ENCODE assay signal across 9 cellular contexts in the genomic region with DNA sequence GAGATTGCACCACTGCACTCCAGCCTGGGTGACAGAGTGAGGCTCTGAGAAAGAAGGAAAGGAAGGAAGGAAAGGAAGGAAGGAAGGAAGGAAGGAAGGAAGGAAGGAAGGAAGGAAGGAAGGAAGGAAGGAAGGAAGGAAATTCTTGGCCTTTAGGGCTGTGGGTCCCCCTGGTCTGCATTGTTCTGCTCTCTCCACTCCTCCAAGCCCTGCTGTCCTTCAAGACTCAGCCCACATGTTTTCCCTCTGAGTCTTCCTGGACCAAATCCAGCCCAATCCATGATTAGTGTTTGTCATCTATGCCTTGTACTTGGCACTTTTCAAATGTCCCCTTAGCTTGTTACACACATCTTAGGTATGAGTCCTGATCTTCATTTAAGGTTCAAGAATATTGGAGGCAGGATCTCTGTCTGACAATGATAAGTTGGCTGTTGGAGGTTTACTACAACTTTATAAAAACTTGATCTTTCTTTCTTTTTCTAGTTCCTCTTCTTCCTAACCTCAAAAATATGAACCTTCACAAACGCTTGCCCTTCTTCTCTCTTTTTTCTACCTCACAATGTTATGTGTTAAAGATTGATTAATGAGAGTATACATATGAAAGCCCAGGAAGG. TPM values are rescaled to one million over a fixed set of nuclear protein-coding genes. Genes with fewer than 3 reads are reported as not detected.
DNase-seq lines count a peak whose midpoint lies in the region; ATAC-seq and TF ChIP-seq lines count a peak whose summit lies in the region.
"Had no signal": no experiment of that assay in that cellular context is flagged by ENCODE, and none has a peak within 500 bp of the region (broad histone marks: within the 10 kb centered on the region; RNA-seq: fewer than 3 reads in every experiment).

No MANE protein-coding gene starts in this region.

- H3K27ac Mint-ChIP-seq in T-helper 17 cell (no peak overlapping the region), T-cell (no peak overlapping the region)

- CTCF ChIA-PET in GM10248 (lab: Yijun Ruan, JAX): interaction anchor here (0.9 to 1.4 kb wide), 3 partner anchors 26 to 57 kb away, joined by 3 read pairs; no protein-coding TSS in a partner anchor
- CTCF ChIA-PET in T-cell (lab: Charles Lee): no interaction called here

- H3K4me3 Mint-ChIP-seq in T-helper 17 cell (no peak overlapping the region), T-cell (no peak overlapping the region)

- H3K9me3 Mint-ChIP-seq in T-cell: no peaks in the 10 kb centered on the region

- DNase-seq in GM10248 (ENCODE audit: extremely low spot score): peak; percentile 11
- peak; percentile 40 for DNase-seq in KBM-7
- no peak for DNase-seq in epithelial cell of prostate (ENCODE audit: low read depth, low spot score)
- DNase-seq in T-helper 17 cell: no peak
- no peak for DNase-seq in T-cell
- no peak for DNase-seq in SHP77 (lab: John Stamatoyannopoulos, UW)
- DNase-seq: lower lobe of right lung had no signal

- peak overlapping the region; percentile 67 for H3K27ac ChIP-seq in epithelial cell of prostate
- H3K27ac ChIP-seq: lower lobe of right lung had no signal

- no peaks in the 10 kb centered on the region for H3K27me3 Mint-ChIP-seq in T-helper 17 cell
- peaks cover 0 to 5% of the 10 kb centered on the region in 2 donors for H3K27me3 Mint-ChIP-seq in T-cell

- in situ Hi-C loops in KBM-7 (cut with MboI; ENCODE audit: low pct_unique_long_range_greater_than_20kb, low sequenced_read_pairs): no loop called here

- H3K4me1 Mint-ChIP-seq in T-helper 17 cell (peaks cover 11% of the 10 kb centered on the region), T-cell (peaks cover 0 to 12% (median 0%) of the 10 kb centered on the region in 3 donors)

- POLR2A ChIA-PET in GM10248 (lab: Yijun Ruan, JAX) (interaction anchor here (1.2 kb wide), 1 partner anchor 49 kb away, joined by 4 read pairs; the partner anchor contains the start of gene INTS6), T-cell (lab: Charles Lee) (no interaction called here)

- TF ChIP-seq CTCF in GM10248 (IDR thresholded peaks at IDR 0.05; ENCODE audit: control extremely low read depth, extremely low read depth, low read depth, missing control alignments): no peak

- ATAC-seq in GM21526 (IDR thresholded peaks at IDR 0.05; ENCODE audit: low FRiP score, unreplicated experiment) (peak; percentile 23), T-helper 17 cell (no peak), T-cell (replicated peaks in 1 of 4) (no peak), esophagus mucosa (no peak)
- ATAC-seq: lower lobe of right lung had no signal

- no peaks in the 10 kb centered on the region for H3K9me3 ChIP-seq in T-helper 17 cell (ENCODE audit: control insufficient read depth, low read length, poor library complexity, severe bottlenecking)
- H3K9me3 ChIP-seq: lower lobe of right lung had no signal

- H3K36me3 Mint-ChIP-seq in T-helper 17 cell (ENCODE audit: low read depth): no peaks in the 10 kb centered on the region
- H3K36me3 Mint-ChIP-seq in T-cell: no peaks in the 10 kb centered on the region

RNA-seq across cellular contexts. Expression of gene INTS6, which starts 48.9 kb away (rescaled TPM):
- total RNA-seq in T-helper 17 cell (100 to 1,000 TPM in 1 of 2 donors, 10 to 100 TPM in 1; 92.5 to 100 TPM), T-cell (10 to 100 TPM; 50.0 to 77.9 (median 58.7) TPM), esophagus mucosa (26.5 TPM)

Comparison
In these comparisons a context has a peak if more than half of its experiments do, and no peak if none do; other contexts are left out.
1. DNase-seq: peak in GM10248 (single experiment) and KBM-7 (single experiment); none in epithelial cell of prostate (single experiment), T-helper 17 cell (0 of 3), T-cell (0 of 34) and SHP77 (0 of 2).